In genomic region chr14:102155150-102155549, GRCh38 we compare ENCODE assay signal across 1 cellular context.
A peak's percentile ranks its signal among the peaks of the same experiment; 100 is the strongest.
TF ChIP-seq lines count a peak whose summit lies in the region.

No MANE protein-coding gene starts in this region.

TF ChIP-seq in HEK293, 187 proteins besides CTCF, POLR2A, EP300 and RAD21 (continued from another document):
- no peak for TF ChIP-seq PATZ1 (tag by site-specific recombination; IDR thresholded peaks at IDR 0.05)
- TF ChIP-seq ZNF600 (tag by site-specific recombination; IDR thresholded peaks at IDR 0.05): peak; percentile 61; the same call in 1 of the 2 replicates
- TF ChIP-seq TRIM28 (IDR thresholded peaks at IDR 0.05; ENCODE audit: borderline replicate concordance, low read length): no peak; the same call in 1 of the 2 replicates
- no peak for TF ChIP-seq ZNF677 (tag by site-specific recombination; IDR thresholded peaks at IDR 0.05)
- no peak for TF ChIP-seq ZNF23 (tag by site-specific recombination; IDR thresholded peaks at IDR 0.05; ENCODE audit: borderline replicate concordance)
- TF ChIP-seq ZNF239 (tag by site-specific recombination; IDR thresholded peaks at IDR 0.05): no peak
- TF ChIP-seq ZNF132 (tag by site-specific recombination; IDR thresholded peaks at IDR 0.05; ENCODE audit: borderline replicate concordance): no peak
- TF ChIP-seq ZBTB48 (tag by site-specific recombination; IDR thresholded peaks at IDR 0.05): no peak
- TF ChIP-seq ZNF10 (tag by site-specific recombination; IDR thresholded peaks at IDR 0.05): peak; percentile 28; the same call in 1 of the 2 replicates
- TF ChIP-seq ZBTB6 (tag by site-specific recombination; IDR thresholded peaks at IDR 0.05): no peak
- TF ChIP-seq BCL11B (tag by site-specific recombination; IDR thresholded peaks at IDR 0.05; ENCODE audit: low read depth): no peak
- peak; percentile 94 for TF ChIP-seq ZBTB17 (tag by site-specific recombination; IDR thresholded peaks at IDR 0.05)
- no peak for TF ChIP-seq IKZF3 (tag by site-specific recombination; IDR thresholded peaks at IDR 0.05)
- no peak for TF ChIP-seq KLF10 (tag by site-specific recombination; IDR thresholded peaks at IDR 0.05)
- no peak for TF ChIP-seq ZNF350 (tag by site-specific recombination; IDR thresholded peaks at IDR 0.05)
- no peak for TF ChIP-seq ZNF707 (tag by site-specific recombination; IDR thresholded peaks at IDR 0.05)
- no peak for TF ChIP-seq ZNF488 (tag by site-specific recombination; IDR thresholded peaks at IDR 0.05)
- TF ChIP-seq ZNF24 (tag by site-specific recombination; IDR thresholded peaks at IDR 0.05): no peak
- no peak for TF ChIP-seq ZNF664 (tag by site-specific recombination; IDR thresholded peaks at IDR 0.05)
- TF ChIP-seq ZNF596 (tag by site-specific recombination; IDR thresholded peaks at IDR 0.05): peak; percentile 61
- TF ChIP-seq ZFP3 (tag by site-specific recombination; IDR thresholded peaks at IDR 0.05; ENCODE audit: low read depth): no peak
- no peak for TF ChIP-seq ZNF701 (tag by site-specific recombination; IDR thresholded peaks at IDR 0.05)
- no peak for TF ChIP-seq ZNF146 (tag by site-specific recombination; IDR thresholded peaks at IDR 0.05)
- no peak for TF ChIP-seq ZNF449 (tag by site-specific recombination; IDR thresholded peaks at IDR 0.05)
- no peak for TF ChIP-seq ZNF324 (tag by site-specific recombination; IDR thresholded peaks at IDR 0.05)
- peak; percentile 82 for TF ChIP-seq PRDM6 (tag by site-specific recombination; IDR thresholded peaks at IDR 0.05)
- no peak for TF ChIP-seq ZNF704 (tag by site-specific recombination; IDR thresholded peaks at IDR 0.05)
- TF ChIP-seq ZNF692 (tag by site-specific recombination; IDR thresholded peaks at IDR 0.05): no peak; the same call in 1 of the 2 replicates
- no peak for TF ChIP-seq ZFHX2 (tag by site-specific recombination; conservative IDR thresholded peaks at IDR 0.05)
- TF ChIP-seq ZNF416 (tag by site-specific recombination; IDR thresholded peaks at IDR 0.05): no peak
- peak; percentile 85 for TF ChIP-seq PRDM1 (tag by site-specific recombination; IDR thresholded peaks at IDR 0.05)
- no peak for TF ChIP-seq GFI1B (tag by site-specific recombination; IDR thresholded peaks at IDR 0.05)
- no peak for TF ChIP-seq ZNF274 (IDR thresholded peaks at IDR 0.05; ENCODE audit: low read length)
- no peak for TF ChIP-seq ZNF274 (tag by site-specific recombination; IDR thresholded peaks at IDR 0.05; ENCODE audit: borderline replicate concordance)
- no peak for TF ChIP-seq ZSCAN18 (tag by site-specific recombination; IDR thresholded peaks at IDR 0.05)
- no peak for TF ChIP-seq ZEB2 (tag by site-specific recombination; IDR thresholded peaks at IDR 0.05)
- TF ChIP-seq GLIS2 (tag by site-specific recombination; IDR thresholded peaks at IDR 0.05): no peak
- no peak for TF ChIP-seq ZXDB (tag by site-specific recombination; IDR thresholded peaks at IDR 0.05)
- TF ChIP-seq BCL11A (tag by site-specific recombination; IDR thresholded peaks at IDR 0.05; ENCODE audit: low read depth): 0 out of 2 replicates have a peak, but pooled peaks have one; percentile 41
- no peak for TF ChIP-seq SETDB1 (IDR thresholded peaks at IDR 0.05; ENCODE audit: insufficient read length, low read length)
- TF ChIP-seq ZNF561 (tag by site-specific recombination; IDR thresholded peaks at IDR 0.05; ENCODE audit: borderline replicate concordance): no peak
